ENCODE assay signal across 1 cellular context in the genomic region with DNA sequence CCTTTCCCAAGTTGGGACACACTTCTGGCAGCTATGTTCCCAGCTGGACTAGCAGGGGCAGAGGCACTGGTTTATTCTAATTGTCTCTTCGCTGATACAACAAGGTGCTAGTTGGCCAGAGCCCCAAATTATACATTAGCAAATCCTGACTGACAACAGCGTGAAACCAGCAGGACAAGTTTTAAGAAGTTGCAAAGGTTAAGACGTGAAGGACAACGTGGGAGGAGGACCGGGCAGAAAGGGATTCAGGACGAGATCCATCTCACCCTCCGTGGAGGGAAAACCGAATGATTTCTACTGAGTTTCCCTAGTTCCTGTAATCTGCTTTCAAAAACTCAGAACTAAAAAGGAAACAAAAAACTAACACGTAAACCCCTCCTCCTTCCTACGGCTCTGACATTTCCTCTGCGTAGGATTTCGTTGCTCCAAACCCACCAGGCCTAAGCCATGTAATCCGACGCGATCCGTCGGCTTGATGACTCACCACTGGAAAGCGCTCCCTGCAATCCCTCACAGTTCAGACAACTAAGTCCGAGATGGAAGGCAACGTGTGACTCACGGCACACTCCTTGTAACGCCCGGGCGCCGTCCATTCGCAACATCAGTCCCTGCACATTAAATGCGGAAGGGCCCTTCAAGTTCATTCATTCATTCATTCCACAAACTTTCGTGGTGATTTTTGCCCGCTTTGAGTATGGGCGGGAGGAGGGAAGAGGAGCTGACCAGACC.
TF ChIP-seq lines count a peak whose summit lies in the region.

No MANE protein-coding gene starts in this region.

TF ChIP-seq in HepG2, 621 proteins besides CTCF, POLR2A, EP300 and RAD21 (continued from another document and continues in another):
- 0 out of 2 replicates have a peak, but pooled peaks have one; percentile 26 for TF ChIP-seq ISX (CRISPR knock-in tag; conservative IDR thresholded peaks at IDR 0.05)
- TF ChIP-seq BHLHE40 (IDR thresholded peaks at IDR 0.05; ENCODE audit: low read length) = peak; percentile 54
- TF ChIP-seq, protein P1, sequence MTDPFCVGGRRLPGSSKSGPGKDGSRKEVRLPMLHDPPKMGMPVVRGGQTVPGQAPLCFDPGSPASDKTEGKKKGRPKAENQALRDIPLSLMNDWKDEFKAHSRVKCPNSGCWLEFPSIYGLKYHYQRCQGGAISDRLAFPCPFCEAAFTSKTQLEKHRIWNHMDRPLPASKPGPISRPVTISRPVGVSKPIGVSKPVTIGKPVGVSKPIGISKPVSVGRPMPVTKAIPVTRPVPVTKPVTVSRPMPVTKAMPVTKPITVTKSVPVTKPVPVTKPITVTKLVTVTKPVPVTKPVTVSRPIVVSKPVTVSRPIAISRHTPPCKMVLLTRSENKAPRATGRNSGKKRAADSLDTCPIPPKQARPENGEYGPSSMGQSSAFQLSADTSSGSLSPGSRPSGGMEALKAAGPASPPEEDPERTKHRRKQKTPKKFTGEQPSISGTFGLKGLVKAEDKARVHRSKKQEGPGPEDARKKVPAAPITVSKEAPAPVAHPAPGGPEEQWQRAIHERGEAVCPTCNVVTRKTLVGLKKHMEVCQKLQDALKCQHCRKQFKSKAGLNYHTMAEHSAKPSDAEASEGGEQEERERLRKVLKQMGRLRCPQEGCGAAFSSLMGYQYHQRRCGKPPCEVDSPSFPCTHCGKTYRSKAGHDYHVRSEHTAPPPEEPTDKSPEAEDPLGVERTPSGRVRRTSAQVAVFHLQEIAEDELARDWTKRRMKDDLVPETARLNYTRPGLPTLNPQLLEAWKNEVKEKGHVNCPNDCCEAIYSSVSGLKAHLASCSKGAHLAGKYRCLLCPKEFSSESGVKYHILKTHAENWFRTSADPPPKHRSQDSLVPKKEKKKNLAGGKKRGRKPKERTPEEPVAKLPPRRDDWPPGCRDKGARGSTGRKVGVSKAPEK (CRISPR knock-in tag; IDR thresholded peaks at IDR 0.05; ENCODE audit: borderline replicate concordance) = peak; percentile 49; the same call in 1 of the 2 replicates
- no peak for TF ChIP-seq NFE2L1 (CRISPR knock-in tag; IDR thresholded peaks at IDR 0.05; ENCODE audit: borderline replicate concordance)
- no peak; the same call in 1 of the 2 replicates for TF ChIP-seq HMG20A (CRISPR knock-in tag; IDR thresholded peaks at IDR 0.05; ENCODE audit: borderline replicate concordance)
- 0 out of 2 replicates have a peak, but pooled peaks have one; percentile 10 for TF ChIP-seq ZSCAN31 (CRISPR knock-in tag; IDR thresholded peaks at IDR 0.05; ENCODE audit: low read depth)
- TF ChIP-seq, protein P2, sequence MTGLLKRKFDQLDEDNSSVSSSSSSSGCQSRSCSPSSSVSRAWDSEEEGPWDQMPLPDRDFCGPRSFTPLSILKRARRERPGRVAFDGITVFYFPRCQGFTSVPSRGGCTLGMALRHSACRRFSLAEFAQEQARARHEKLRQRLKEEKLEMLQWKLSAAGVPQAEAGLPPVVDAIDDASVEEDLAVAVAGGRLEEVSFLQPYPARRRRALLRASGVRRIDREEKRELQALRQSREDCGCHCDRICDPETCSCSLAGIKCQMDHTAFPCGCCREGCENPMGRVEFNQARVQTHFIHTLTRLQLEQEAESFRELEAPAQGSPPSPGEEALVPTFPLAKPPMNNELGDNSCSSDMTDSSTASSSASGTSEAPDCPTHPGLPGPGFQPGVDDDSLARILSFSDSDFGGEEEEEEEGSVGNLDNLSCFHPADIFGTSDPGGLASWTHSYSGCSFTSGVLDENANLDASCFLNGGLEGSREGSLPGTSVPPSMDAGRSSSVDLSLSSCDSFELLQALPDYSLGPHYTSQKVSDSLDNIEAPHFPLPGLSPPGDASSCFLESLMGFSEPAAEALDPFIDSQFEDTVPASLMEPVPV (CRISPR knock-in tag; IDR thresholded peaks at IDR 0.05) = peak; percentile 48; the same call in 1 of the 2 replicates
- TF ChIP-seq SPEN (CRISPR knock-in tag; IDR thresholded peaks at IDR 0.05; ENCODE audit: low read depth) = peak; percentile 57; the same call in 1 of the 2 replicates
- TF ChIP-seq, protein P3, sequence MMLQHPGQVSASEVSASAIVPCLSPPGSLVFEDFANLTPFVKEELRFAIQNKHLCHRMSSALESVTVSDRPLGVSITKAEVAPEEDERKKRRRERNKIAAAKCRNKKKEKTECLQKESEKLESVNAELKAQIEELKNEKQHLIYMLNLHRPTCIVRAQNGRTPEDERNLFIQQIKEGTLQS (CRISPR knock-in tag; IDR thresholded peaks at IDR 0.05) = peak; percentile 97
- TF ChIP-seq ZSCAN25 (CRISPR knock-in tag; IDR thresholded peaks at IDR 0.05) = 0 out of 2 replicates have a peak, but pooled peaks have one; percentile 18
- peak; percentile 31; the same call in 1 of the 2 replicates for TF ChIP-seq ERF (CRISPR knock-in tag; IDR thresholded peaks at IDR 0.05)
- TF ChIP-seq ZNF670 (CRISPR knock-in tag; IDR thresholded peaks at IDR 0.05; ENCODE audit: borderline replicate concordance) = no peak
- TF ChIP-seq ZNF841 (CRISPR knock-in tag; IDR thresholded peaks at IDR 0.05; ENCODE audit: borderline replicate concordance) = no peak
- TF ChIP-seq ZC3H4 (CRISPR knock-in tag; IDR thresholded peaks at IDR 0.05; ENCODE audit: borderline replicate concordance) = peak; percentile 32; the same call in 1 of the 2 replicates
- TF ChIP-seq, protein P4, sequence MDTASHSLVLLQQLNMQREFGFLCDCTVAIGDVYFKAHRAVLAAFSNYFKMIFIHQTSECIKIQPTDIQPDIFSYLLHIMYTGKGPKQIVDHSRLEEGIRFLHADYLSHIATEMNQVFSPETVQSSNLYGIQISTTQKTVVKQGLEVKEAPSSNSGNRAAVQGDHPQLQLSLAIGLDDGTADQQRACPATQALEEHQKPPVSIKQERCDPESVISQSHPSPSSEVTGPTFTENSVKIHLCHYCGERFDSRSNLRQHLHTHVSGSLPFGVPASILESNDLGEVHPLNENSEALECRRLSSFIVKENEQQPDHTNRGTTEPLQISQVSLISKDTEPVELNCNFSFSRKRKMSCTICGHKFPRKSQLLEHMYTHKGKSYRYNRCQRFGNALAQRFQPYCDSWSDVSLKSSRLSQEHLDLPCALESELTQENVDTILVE (CRISPR knock-in tag; IDR thresholded peaks at IDR 0.05) = 0 out of 2 replicates have a peak, but pooled peaks have one; percentile 47
- TF ChIP-seq ZNF552 (CRISPR knock-in tag; IDR thresholded peaks at IDR 0.05; ENCODE audit: borderline replicate concordance) = no peak
- TF ChIP-seq, protein P5, sequence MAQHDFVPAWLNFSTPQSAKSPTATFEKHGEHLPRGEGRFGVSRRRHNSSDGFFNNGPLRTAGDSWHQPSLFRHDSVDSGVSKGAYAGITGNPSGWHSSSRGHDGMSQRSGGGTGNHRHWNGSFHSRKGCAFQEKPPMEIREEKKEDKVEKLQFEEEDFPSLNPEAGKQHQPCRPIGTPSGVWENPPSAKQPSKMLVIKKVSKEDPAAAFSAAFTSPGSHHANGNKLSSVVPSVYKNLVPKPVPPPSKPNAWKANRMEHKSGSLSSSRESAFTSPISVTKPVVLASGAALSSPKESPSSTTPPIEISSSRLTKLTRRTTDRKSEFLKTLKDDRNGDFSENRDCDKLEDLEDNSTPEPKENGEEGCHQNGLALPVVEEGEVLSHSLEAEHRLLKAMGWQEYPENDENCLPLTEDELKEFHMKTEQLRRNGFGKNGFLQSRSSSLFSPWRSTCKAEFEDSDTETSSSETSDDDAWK (CRISPR knock-in tag; IDR thresholded peaks at IDR 0.05) = no peak
- TF ChIP-seq DMAP1 (CRISPR knock-in tag; IDR thresholded peaks at IDR 0.05) = peak; percentile 41
- no peak for TF ChIP-seq HIVEP1 (CRISPR knock-in tag; IDR thresholded peaks at IDR 0.05)
- no peak for TF ChIP-seq XBP1 (CRISPR knock-in tag; IDR thresholded peaks at IDR 0.05)
- 0 out of 2 replicates have a peak, but pooled peaks have one; percentile 18 for TF ChIP-seq ZFP37 (CRISPR knock-in tag; IDR thresholded peaks at IDR 0.05; ENCODE audit: borderline replicate concordance)
- TF ChIP-seq ZMYM2 (CRISPR knock-in tag; IDR thresholded peaks at IDR 0.05) = peak; percentile 75; the same call in 1 of the 2 replicates
- TF ChIP-seq ZNF30 (CRISPR knock-in tag; IDR thresholded peaks at IDR 0.05) = 0 out of 2 replicates have a peak, but pooled peaks have one; percentile 44
- no peak for TF ChIP-seq ZNF431 (CRISPR knock-in tag; IDR thresholded peaks at IDR 0.05; ENCODE audit: borderline replicate concordance, low read depth)
- TF ChIP-seq, protein P6, sequence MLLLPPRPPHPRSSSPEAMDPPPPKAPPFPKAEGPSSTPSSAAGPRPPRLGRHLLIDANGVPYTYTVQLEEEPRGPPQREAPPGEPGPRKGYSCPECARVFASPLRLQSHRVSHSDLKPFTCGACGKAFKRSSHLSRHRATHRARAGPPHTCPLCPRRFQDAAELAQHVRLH (CRISPR knock-in tag; IDR thresholded peaks at IDR 0.05; ENCODE audit: borderline replicate concordance, low read depth) = 0 out of 2 replicates have a peak, but pooled peaks have one; percentile 66
- no peak for TF ChIP-seq ZNF652 (CRISPR knock-in tag; IDR thresholded peaks at IDR 0.05; ENCODE audit: borderline replicate concordance, low read depth)
- TF ChIP-seq BRCA1 (CRISPR knock-in tag; IDR thresholded peaks at IDR 0.05) = no peak
- TF ChIP-seq RFXAP (CRISPR knock-in tag; IDR thresholded peaks at IDR 0.05; ENCODE audit: borderline replicate concordance) = 0 out of 2 replicates have a peak, but pooled peaks have one; percentile 12
- TF ChIP-seq ZFP36 (IDR thresholded peaks at IDR 0.05; ENCODE audit: borderline replicate concordance, low read depth, low read length, partially characterized antibody) = no peak
- TF ChIP-seq, protein P7, sequence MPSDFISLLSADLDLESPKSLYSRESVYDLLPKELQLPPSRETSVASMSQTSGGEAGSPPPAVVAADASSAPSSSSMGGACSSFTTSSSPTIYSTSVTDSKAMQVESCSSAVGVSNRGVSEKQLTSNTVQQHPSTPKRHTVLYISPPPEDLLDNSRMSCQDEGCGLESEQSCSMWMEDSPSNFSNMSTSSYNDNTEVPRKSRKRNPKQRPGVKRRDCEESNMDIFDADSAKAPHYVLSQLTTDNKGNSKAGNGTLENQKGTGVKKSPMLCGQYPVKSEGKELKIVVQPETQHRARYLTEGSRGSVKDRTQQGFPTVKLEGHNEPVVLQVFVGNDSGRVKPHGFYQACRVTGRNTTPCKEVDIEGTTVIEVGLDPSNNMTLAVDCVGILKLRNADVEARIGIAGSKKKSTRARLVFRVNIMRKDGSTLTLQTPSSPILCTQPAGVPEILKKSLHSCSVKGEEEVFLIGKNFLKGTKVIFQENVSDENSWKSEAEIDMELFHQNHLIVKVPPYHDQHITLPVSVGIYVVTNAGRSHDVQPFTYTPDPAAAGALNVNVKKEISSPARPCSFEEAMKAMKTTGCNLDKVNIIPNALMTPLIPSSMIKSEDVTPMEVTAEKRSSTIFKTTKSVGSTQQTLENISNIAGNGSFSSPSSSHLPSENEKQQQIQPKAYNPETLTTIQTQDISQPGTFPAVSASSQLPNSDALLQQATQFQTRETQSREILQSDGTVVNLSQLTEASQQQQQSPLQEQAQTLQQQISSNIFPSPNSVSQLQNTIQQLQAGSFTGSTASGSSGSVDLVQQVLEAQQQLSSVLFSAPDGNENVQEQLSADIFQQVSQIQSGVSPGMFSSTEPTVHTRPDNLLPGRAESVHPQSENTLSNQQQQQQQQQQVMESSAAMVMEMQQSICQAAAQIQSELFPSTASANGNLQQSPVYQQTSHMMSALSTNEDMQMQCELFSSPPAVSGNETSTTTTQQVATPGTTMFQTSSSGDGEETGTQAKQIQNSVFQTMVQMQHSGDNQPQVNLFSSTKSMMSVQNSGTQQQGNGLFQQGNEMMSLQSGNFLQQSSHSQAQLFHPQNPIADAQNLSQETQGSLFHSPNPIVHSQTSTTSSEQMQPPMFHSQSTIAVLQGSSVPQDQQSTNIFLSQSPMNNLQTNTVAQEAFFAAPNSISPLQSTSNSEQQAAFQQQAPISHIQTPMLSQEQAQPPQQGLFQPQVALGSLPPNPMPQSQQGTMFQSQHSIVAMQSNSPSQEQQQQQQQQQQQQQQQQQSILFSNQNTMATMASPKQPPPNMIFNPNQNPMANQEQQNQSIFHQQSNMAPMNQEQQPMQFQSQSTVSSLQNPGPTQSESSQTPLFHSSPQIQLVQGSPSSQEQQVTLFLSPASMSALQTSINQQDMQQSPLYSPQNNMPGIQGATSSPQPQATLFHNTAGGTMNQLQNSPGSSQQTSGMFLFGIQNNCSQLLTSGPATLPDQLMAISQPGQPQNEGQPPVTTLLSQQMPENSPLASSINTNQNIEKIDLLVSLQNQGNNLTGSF (CRISPR knock-in tag; IDR thresholded peaks at IDR 0.05) = 0 out of 2 replicates have a peak, but pooled peaks have one; percentile 3
- TF ChIP-seq, protein P8, sequence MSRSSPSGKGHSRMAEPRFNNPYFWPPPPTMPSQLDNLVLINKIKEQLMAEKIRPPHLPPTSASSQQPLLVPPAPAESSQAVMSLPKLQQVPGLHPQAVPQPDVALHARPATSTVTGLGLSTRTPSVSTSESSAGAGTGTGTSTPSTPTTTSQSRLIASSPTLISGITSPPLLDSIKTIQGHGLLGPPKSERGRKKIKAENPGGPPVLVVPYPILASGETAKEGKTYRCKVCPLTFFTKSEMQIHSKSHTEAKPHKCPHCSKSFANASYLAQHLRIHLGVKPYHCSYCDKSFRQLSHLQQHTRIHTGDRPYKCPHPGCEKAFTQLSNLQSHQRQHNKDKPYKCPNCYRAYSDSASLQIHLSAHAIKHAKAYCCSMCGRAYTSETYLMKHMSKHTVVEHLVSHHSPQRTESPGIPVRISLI (CRISPR knock-in tag; IDR thresholded peaks at IDR 0.05; ENCODE audit: borderline replicate concordance) = no peak
- TF ChIP-seq FOSL2 (CRISPR knock-in tag; IDR thresholded peaks at IDR 0.05) = peak; percentile 100
- no peak for TF ChIP-seq CHD4 (IDR thresholded peaks at IDR 0.05; ENCODE audit: borderline replicate concordance, low read length)
- peak; percentile 79 for TF ChIP-seq IRF2 (CRISPR knock-in tag; IDR thresholded peaks at IDR 0.05)
- TF ChIP-seq SAFB2 (CRISPR knock-in tag; IDR thresholded peaks at IDR 0.05; ENCODE audit: borderline replicate concordance, low read depth) = no peak; the same call in 1 of the 2 replicates
- TF ChIP-seq PHF5A (CRISPR knock-in tag; IDR thresholded peaks at IDR 0.05; ENCODE audit: low read depth, unreplicated experiment) = no peak
- peak; percentile 77 for TF ChIP-seq YEATS2 (CRISPR knock-in tag; IDR thresholded peaks at IDR 0.05; ENCODE audit: borderline replicate concordance)
- 0 out of 2 replicates have a peak, but pooled peaks have one; percentile 55 for TF ChIP-seq ZFYVE20 (CRISPR knock-in tag; IDR thresholded peaks at IDR 0.05; ENCODE audit: borderline replicate concordance, low read depth)
- TF ChIP-seq TEAD3 (CRISPR knock-in tag; optimal IDR thresholded peaks at IDR 0.05; ENCODE audit: borderline replicate concordance) = peak; percentile 32
- TF ChIP-seq, protein P9, sequence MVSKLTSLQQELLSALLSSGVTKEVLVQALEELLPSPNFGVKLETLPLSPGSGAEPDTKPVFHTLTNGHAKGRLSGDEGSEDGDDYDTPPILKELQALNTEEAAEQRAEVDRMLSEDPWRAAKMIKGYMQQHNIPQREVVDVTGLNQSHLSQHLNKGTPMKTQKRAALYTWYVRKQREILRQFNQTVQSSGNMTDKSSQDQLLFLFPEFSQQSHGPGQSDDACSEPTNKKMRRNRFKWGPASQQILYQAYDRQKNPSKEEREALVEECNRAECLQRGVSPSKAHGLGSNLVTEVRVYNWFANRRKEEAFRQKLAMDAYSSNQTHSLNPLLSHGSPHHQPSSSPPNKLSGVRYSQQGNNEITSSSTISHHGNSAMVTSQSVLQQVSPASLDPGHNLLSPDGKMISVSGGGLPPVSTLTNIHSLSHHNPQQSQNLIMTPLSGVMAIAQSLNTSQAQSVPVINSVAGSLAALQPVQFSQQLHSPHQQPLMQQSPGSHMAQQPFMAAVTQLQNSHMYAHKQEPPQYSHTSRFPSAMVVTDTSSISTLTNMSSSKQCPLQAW (CRISPR knock-in tag; IDR thresholded peaks at IDR 0.05) = peak; percentile 55; the same call in 1 of the 2 replicates
- TF ChIP-seq SAP130 (CRISPR knock-in tag; IDR thresholded peaks at IDR 0.05; ENCODE audit: low read depth) = peak; percentile 82
